ENCODE assay signal across 9 cellular contexts in genomic region chr21:42078247-42079007, GRCh38. TPM values are rescaled to one million over a fixed set of nuclear protein-coding genes. Genes with fewer than 3 reads are reported as not detected.
"Had no signal": no experiment of that assay in that cellular context is flagged by ENCODE, and none has a peak within 500 bp of the region (broad histone marks: within the 10 kb centered on the region; RNA-seq: fewer than 3 reads in every experiment).

No MANE protein-coding gene starts in this region.

RNA-seq across cellular contexts. Expression of gene UMODL1, which starts 7.3 kb away (rescaled TPM):
- total RNA-seq: activated CD8-positive, alpha-beta T cell treated with anti-CD3 and anti-CD28 coated beads for 36 hours; activated naive CD4-positive, alpha-beta T cell treated with anti-CD3 and anti-CD28 coated beads for 36 hours; activated naive CD8-positive, alpha-beta T cell treated with anti-CD3 and anti-CD28 coated beads for 36 hours; activated T-cell treated with anti-CD3 and anti-CD28 coated beads, Interleukin-2, amount 50 U/mL, for 4 hours; activated T-helper 2 cell treated with anti-CD3 and anti-CD28 coated beads, Interferon-gamma antibody, Interleukin-2, Interleukin-4, amounts not matched to agents 10 μg/mL and 5 μg/mL and 100 μg/mL, durations not matched to agents 14 hours and 24 hours and 36 hours; body of pancreas; epithelial cell of proximal tubule; frontal cortex had no signal
- polyA plus RNA-seq: aorta had no signal
